ENCODE assay signal across 11 cellular contexts in genomic region chr4:26813698-26814097, GRCh38.
"Had no signal": no experiment of that assay in that cellular context is flagged by ENCODE, and none has a peak within 500 bp of the region (broad histone marks: within the 10 kb centered on the region; RNA-seq: fewer than 3 reads in every experiment).

No MANE protein-coding gene starts in this region.

- H3K27ac Mint-ChIP-seq: activated naive CD4-positive, alpha-beta T cell treated with anti-CD3 and anti-CD28 coated beads, Interleukin-2, amount 50 U/mL, for 72 hours; stimulated activated effector memory CD8-positive, alpha-beta T cell treated with anti-CD3 and anti-CD28 coated beads, Interleukin-12 subunit alpha, Interleukin-12 subunit beta, amount 100 ng/mL, for 72 hours; T-helper 2 cell treated with Interferon-gamma antibody and Interleukin-4, amounts not matched to agents 5 μg/mL and 100 μg/mL, for 36 hours had no signal

- H3K27ac ChIP-seq: foreskin keratinocyte had no signal

- ATAC-seq: activated naive CD4-positive, alpha-beta T cell treated with anti-CD3 and anti-CD28 coated beads, Interleukin-2, amount 50 U/mL, for 72 hours; foreskin keratinocyte; stimulated activated effector memory CD8-positive, alpha-beta T cell treated with anti-CD3 and anti-CD28 coated beads, Interleukin-12 subunit alpha, Interleukin-12 subunit beta, amount 100 ng/mL, for 72 hours had no signal

- H3K4me3 Mint-ChIP-seq: stimulated activated effector memory CD8-positive, alpha-beta T cell treated with anti-CD3 and anti-CD28 coated beads, Interleukin-12 subunit alpha, Interleukin-12 subunit beta, amount 100 ng/mL, for 72 hours; T-helper 2 cell treated with Interferon-gamma antibody and Interleukin-4, amounts not matched to agents 5 μg/mL and 100 μg/mL, for 36 hours had no signal

- H3K27me3 ChIP-seq: foreskin keratinocyte had no signal

- H3K36me3 Mint-ChIP-seq: stimulated activated effector memory CD8-positive, alpha-beta T cell treated with anti-CD3 and anti-CD28 coated beads, Interleukin-12 subunit alpha, Interleukin-12 subunit beta, amount 100 ng/mL, for 72 hours had no signal

- H3K4me3 ChIP-seq: smooth muscle cell had no signal

- DNase-seq: activated CD4-positive, alpha-beta T cell treated with anti-CD3 and anti-CD28 coated beads, Interleukin-2, amount 50 U/mL, for 4 hours; activated CD4-positive, CD25-positive, alpha-beta regulatory T cell treated with anti-CD3 and anti-CD28 coated beads, Interleukin-2, amount 50 U/mL, for 72 hours; activated T-cell treated with anti-CD3 and anti-CD28 coated beads, Interleukin-2, amount 50 U/mL, for 1 hour; foreskin keratinocyte; islet precursor cell; SW 1271; trophoblast cell had no signal
